Comparison of ENCODE assay signal across 9 cellular contexts in genomic region chr20:63223121-63223825, GRCh38. TPM values are rescaled to one million over a fixed set of nuclear protein-coding genes. Genes with fewer than 3 reads are reported as not detected.
A peak's percentile ranks its signal among the peaks of the same experiment; 100 is the strongest.
DNase-seq lines count a peak whose midpoint lies in the region; ATAC-seq and TF ChIP-seq lines count a peak whose summit lies in the region.
"Had no signal": no experiment of that assay in that cellular context is flagged by ENCODE, and none has a peak within 500 bp of the region (broad histone marks: within the 10 kb centered on the region; RNA-seq: fewer than 3 reads in every experiment).

No MANE protein-coding gene starts in this region.

- H3K27me3 Mint-ChIP-seq in naive B cell, result peaks cover 0 to 39% (median 21%) of the 10 kb centered on the region in 3 donors

- H3K36me3 ChIP-seq in DOHH2 (ENCODE audit: control insufficient read depth, low read length) (no peaks in the 10 kb centered on the region), Karpas-422 (ENCODE audit: insufficient read depth, low read length) (no peaks in the 10 kb centered on the region), aorta (ENCODE audit: control insufficient read depth in 1 of 2, insufficient read depth in 2 of 2, low read length in 1 of 2) (no peaks in the 10 kb centered on the region)

- no peaks in the 10 kb centered on the region for H3K36me3 Mint-ChIP-seq in naive B cell

- peaks cover 0 to 1% (median 0%) of the 10 kb centered on the region in 3 donors for H3K4me1 Mint-ChIP-seq in naive B cell

- peak; percentile 95 for TF ChIP-seq CTCF in DOHH2 (IDR thresholded peaks at IDR 0.05; ENCODE audit: low read depth, low read length, poor library complexity, severe bottlenecking)

- no peak overlapping the region for H2AFZ ChIP-seq in Karpas-422 (ENCODE audit: low read length)

- H3K27me3 ChIP-seq in DOHH2 (ENCODE audit: control insufficient read depth, low read length) (no peaks in the 10 kb centered on the region), Karpas-422 (ENCODE audit: low read length) (no peaks in the 10 kb centered on the region), aorta (ENCODE audit: control insufficient read depth in 1 of 2, insufficient read depth in 2 of 2, low read length in 1 of 2) (no peaks in the 10 kb centered on the region)

- 51 to 54% methylated on average over 12 of the region's 12 CpGs for WGBS in aorta, 2 donors

- ATAC-seq in naive B cell (ENCODE audit: low read depth in 2 of 2) (peak; percentile 51 to 58), aorta (ENCODE audit: low FRiP score) (peak; percentile 30), GM18502 (IDR thresholded peaks at IDR 0.05; ENCODE audit: poor library complexity, unreplicated experiment) (no peak), GM19397 (IDR thresholded peaks at IDR 0.05; ENCODE audit: unreplicated experiment) (no peak)

- H4K20me1 ChIP-seq in DOHH2 (ENCODE audit: control insufficient read depth, insufficient read depth, low read depth, low read length) (no peaks in the 10 kb centered on the region), Karpas-422 (ENCODE audit: insufficient read depth, low read depth, low read length) (0 out of 2 replicates have a peak, but pooled peaks cover 6% of the 10 kb centered on the region)

- H3K4me3 Mint-ChIP-seq in naive B cell, result peak overlapping the region in 1 of 8 donors; percentile 60

- H3K9ac ChIP-seq in Karpas-422 (ENCODE audit: low read length), result no peak overlapping the region

- intact Hi-C loops in aorta (cut with DNase I), result no loop called here

- H3K9me3 ChIP-seq in DOHH2 (ENCODE audit: control insufficient read depth, insufficient read depth, low read length) (no peaks in the 10 kb centered on the region), Karpas-422 (ENCODE audit: low read length) (no peaks in the 10 kb centered on the region), aorta (ENCODE audit: control insufficient read depth, low read length) (no peaks in the 10 kb centered on the region)

- H3K4me1 ChIP-seq in DOHH2 (ENCODE audit: control insufficient read depth, low read length) (no peaks in the 10 kb centered on the region), Karpas-422 (ENCODE audit: low read length) (no peaks in the 10 kb centered on the region), aorta (ENCODE audit: control insufficient read depth in 1 of 2, insufficient read depth in 2 of 2, low read length in 2 of 2) (no peaks in the 10 kb centered on the region)

- H3K27ac ChIP-seq in DOHH2 (ENCODE audit: low read depth, low read length) (no peak overlapping the region), Karpas-422 (ENCODE audit: low read length) (no peak overlapping the region), aorta (ENCODE audit: low read depth in 1 of 2, low read length in 2 of 2) (no peak overlapping the region)

- H3K27ac Mint-ChIP-seq in naive B cell, result no peak overlapping the region

- H3K79me2 ChIP-seq in DOHH2 (ENCODE audit: control insufficient read depth, low read length) (no peaks in the 10 kb centered on the region), Karpas-422 (ENCODE audit: low read length) (no peaks in the 10 kb centered on the region)

- peak; percentile 78 for DNase-seq in Karpas-422
- peak; percentile 19 for DNase-seq in activated CD4-positive, alpha-beta T cell treated with anti-CD3 and anti-CD28 coated beads for 1 hour
- DNase-seq in dermis blood vessel endothelial cell, result peak; percentile 67
- DNase-seq in naive B cell, result peak; percentile 20
- no peak for DNase-seq in aorta

- no peak overlapping the region for H3K4me3 ChIP-seq in DOHH2 (ENCODE audit: low read length)
- no peak overlapping the region for H3K4me3 ChIP-seq in Karpas-422 (ENCODE audit: low read length)
- H3K4me3 ChIP-seq in aorta (ENCODE audit: low read length in 2 of 2), result no peak overlapping the region

- no peaks in the 10 kb centered on the region for H3K9me3 Mint-ChIP-seq in naive B cell

- H3K4me2 ChIP-seq in DOHH2 (ENCODE audit: low read length), result no peak overlapping the region
- no peak overlapping the region for H3K4me2 ChIP-seq in Karpas-422 (ENCODE audit: low read depth, low read length, poor library complexity, severe bottlenecking)

- no peaks in the 10 kb centered on the region for H3F3A ChIP-seq in DOHH2 (ENCODE audit: control insufficient read depth, insufficient read depth)

- H3K9me2 ChIP-seq in DOHH2 (replicated peaks; ENCODE audit: control insufficient read depth, low read length) (no peaks in the 10 kb centered on the region), Karpas-422 (replicated peaks; ENCODE audit: insufficient read depth, low read length) (no peaks in the 10 kb centered on the region)

RNA-seq across cellular contexts. Expression of gene YTHDF1, which starts 7.3 kb away (rescaled TPM):
- 24.1 and 27.1 TPM in 2 replicates for total RNA-seq in Karpas-422 (2014; rRNA removed; shearing (Covaris generic); ENCODE audit: low replicate concordance)
- total RNA-seq in dermis blood vessel endothelial cell (18.4 and 28.1 TPM in 2 replicates), aorta (10 to 100 TPM; 27.2 to 30.4 TPM)
- polyA plus RNA-seq in naive B cell (ENCODE audit: low read depth in 6 of 6) (10 to 100 TPM; 27.4 to 41.9 (median 34.6) TPM), aorta (10 to 100 TPM; 19.8 to 22.2 TPM)

RNA-seq across cellular contexts. Expression of gene BIRC7, which starts 12.4 kb away (rescaled TPM):
- 10.7 and 23.3 TPM in 2 replicates for total RNA-seq in Karpas-422 (2014; rRNA removed; shearing (Covaris generic); ENCODE audit: low replicate concordance)
- total RNA-seq in dermis blood vessel endothelial cell (not detected in 2 replicates), aorta (not detected)
- polyA plus RNA-seq in naive B cell (ENCODE audit: low read depth in 6 of 6) (not detected), aorta (not detected)
- total RNA-seq: T-helper 1 cell treated with Interleukin-12 subunit alpha and Interleukin-12 subunit beta and Interleukin-4 antibody, amounts not matched to agents 30 ng/mL and 1 ng/mL, for 36 hours had no signal

RNA-seq across cellular contexts. Expression of gene NKAIN4, which starts 31.0 kb away (rescaled TPM):
- total RNA-seq in Karpas-422 (2014; rRNA removed; shearing (Covaris generic); ENCODE audit: low replicate concordance), result not detected in 2 replicates
- total RNA-seq in dermis blood vessel endothelial cell (not detected in 2 replicates), aorta (not detected)
- polyA plus RNA-seq in naive B cell (ENCODE audit: low read depth in 6 of 6) (not detected), aorta (not detected)
- total RNA-seq: T-helper 1 cell treated with Interleukin-12 subunit alpha and Interleukin-12 subunit beta and Interleukin-4 antibody, amounts not matched to agents 30 ng/mL and 1 ng/mL, for 36 hours had no signal

RNA-seq across cellular contexts. Expression of gene ARFGAP1, which starts 49.3 kb away (rescaled TPM):
- 49.2 and 61.3 TPM in 2 replicates for total RNA-seq in Karpas-422 (2014; rRNA removed; shearing (Covaris generic); ENCODE audit: low replicate concordance)
- total RNA-seq in dermis blood vessel endothelial cell (60.0 and 70.8 TPM in 2 replicates), aorta (10 to 100 TPM; 75.6 to 88.2 TPM)
- polyA plus RNA-seq in naive B cell (ENCODE audit: low read depth in 6 of 6) (10 to 100 TPM in 4 of 6 donors, 1 to 10 TPM in 2; 8.2 to 17.7 (median 11.7) TPM), aorta (100 to 1,000 TPM in 1 of 2 donors, 10 to 100 TPM in 1; 21.7 to 202 TPM)

Comparison
In these comparisons a context has a peak if more than half of its experiments do, and no peak if none do; other contexts are left out.
1. DNase-seq: peak in Karpas-422 (single experiment), activated CD4-positive, alpha-beta T cell treated with anti-CD3 and anti-CD28 coated beads for 1 hour (single experiment), dermis blood vessel endothelial cell (single experiment) and naive B cell (single experiment); none in aorta (0 of 2).
2. ATAC-seq: peak in naive B cell (2 of 2) and aorta (single experiment); none in GM18502 (single experiment) and GM19397 (single experiment).